Comparison of ENCODE assay signal across 7 cellular contexts in genomic region chr6:38045701-38046305, GRCh38.
"Had no signal": no experiment of that assay in that cellular context is flagged by ENCODE, and none has a peak within 500 bp of the region (broad histone marks: within the 10 kb centered on the region; RNA-seq: fewer than 3 reads in every experiment).

No MANE protein-coding gene starts in this region.

- ATAC-seq: K562 had no signal

- H3K27me3 Mint-ChIP-seq: IgD-negative memory B cell had no signal

- H3K4me3 ChIP-seq: K562 had no signal

- H3K9me3 Mint-ChIP-seq: IgD-negative memory B cell had no signal

- FAIRE-seq: HTR-8/SVneo, K562 had no signal

- DNase-seq: IMR-90, KBM-7, KG1 had no signal

- H3K27ac ChIP-seq: HL-60 had no signal

- H3K4me3 Mint-ChIP-seq: IgD-negative memory B cell had no signal
